In genomic region chr4:6546681-6547447, GRCh38 we compare ENCODE assay signal across 1 cellular context.
TF ChIP-seq lines count a peak whose summit lies in the region.

No MANE protein-coding gene starts in this region.

TF ChIP-seq in HepG2, 621 proteins besides CTCF, POLR2A, EP300 and RAD21 (continued from another document and continues in another):
- TF ChIP-seq, protein P1, sequence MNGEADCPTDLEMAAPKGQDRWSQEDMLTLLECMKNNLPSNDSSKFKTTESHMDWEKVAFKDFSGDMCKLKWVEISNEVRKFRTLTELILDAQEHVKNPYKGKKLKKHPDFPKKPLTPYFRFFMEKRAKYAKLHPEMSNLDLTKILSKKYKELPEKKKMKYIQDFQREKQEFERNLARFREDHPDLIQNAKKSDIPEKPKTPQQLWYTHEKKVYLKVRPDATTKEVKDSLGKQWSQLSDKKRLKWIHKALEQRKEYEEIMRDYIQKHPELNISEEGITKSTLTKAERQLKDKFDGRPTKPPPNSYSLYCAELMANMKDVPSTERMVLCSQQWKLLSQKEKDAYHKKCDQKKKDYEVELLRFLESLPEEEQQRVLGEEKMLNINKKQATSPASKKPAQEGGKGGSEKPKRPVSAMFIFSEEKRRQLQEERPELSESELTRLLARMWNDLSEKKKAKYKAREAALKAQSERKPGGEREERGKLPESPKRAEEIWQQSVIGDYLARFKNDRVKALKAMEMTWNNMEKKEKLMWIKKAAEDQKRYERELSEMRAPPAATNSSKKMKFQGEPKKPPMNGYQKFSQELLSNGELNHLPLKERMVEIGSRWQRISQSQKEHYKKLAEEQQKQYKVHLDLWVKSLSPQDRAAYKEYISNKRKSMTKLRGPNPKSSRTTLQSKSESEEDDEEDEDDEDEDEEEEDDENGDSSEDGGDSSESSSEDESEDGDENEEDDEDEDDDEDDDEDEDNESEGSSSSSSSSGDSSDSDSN (CRISPR knock-in tag; IDR thresholded peaks at IDR 0.05): no peak
- TF ChIP-seq ZNF512B (CRISPR knock-in tag; IDR thresholded peaks at IDR 0.05; ENCODE audit: borderline replicate concordance): no peak
- TF ChIP-seq, protein P2, sequence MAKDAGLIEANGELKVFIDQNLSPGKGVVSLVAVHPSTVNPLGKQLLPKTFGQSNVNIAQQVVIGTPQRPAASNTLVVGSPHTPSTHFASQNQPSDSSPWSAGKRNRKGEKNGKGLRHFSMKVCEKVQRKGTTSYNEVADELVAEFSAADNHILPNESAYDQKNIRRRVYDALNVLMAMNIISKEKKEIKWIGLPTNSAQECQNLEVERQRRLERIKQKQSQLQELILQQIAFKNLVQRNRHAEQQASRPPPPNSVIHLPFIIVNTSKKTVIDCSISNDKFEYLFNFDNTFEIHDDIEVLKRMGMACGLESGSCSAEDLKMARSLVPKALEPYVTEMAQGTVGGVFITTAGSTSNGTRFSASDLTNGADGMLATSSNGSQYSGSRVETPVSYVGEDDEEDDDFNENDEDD (CRISPR knock-in tag; IDR thresholded peaks at IDR 0.05; ENCODE audit: borderline replicate concordance): no peak
- 0 out of 2 replicates have a peak, but pooled peaks have one; percentile 48 for TF ChIP-seq ZNF749 (CRISPR knock-in tag; IDR thresholded peaks at IDR 0.05; ENCODE audit: borderline replicate concordance)
- peak; percentile 79; the same call in 1 of the 2 replicates for TF ChIP-seq ZNF891 (CRISPR knock-in tag; IDR thresholded peaks at IDR 0.05)
- TF ChIP-seq ZNF441 (CRISPR knock-in tag; IDR thresholded peaks at IDR 0.05; ENCODE audit: borderline replicate concordance): peak; percentile 88; the same call in 1 of the 2 replicates
- TF ChIP-seq SNAPC2 (CRISPR knock-in tag; IDR thresholded peaks at IDR 0.05): 0 out of 2 replicates have a peak, but pooled peaks have one; percentile 28
- TF ChIP-seq PRPF4 (IDR thresholded peaks at IDR 0.05; ENCODE audit: low read depth, low read length, poor library complexity, severe bottlenecking): no peak
- no peak for TF ChIP-seq POLR2AphosphoS2 (IDR thresholded peaks at IDR 0.05; ENCODE audit: low read depth, low read length)
- no peak for TF ChIP-seq GTF3A (CRISPR knock-in tag; conservative IDR thresholded peaks at IDR 0.05)
- peak; percentile 93 for TF ChIP-seq SALL1 (CRISPR knock-in tag; IDR thresholded peaks at IDR 0.05)
- no peak for TF ChIP-seq ZMYM3 (CRISPR knock-in tag; IDR thresholded peaks at IDR 0.05)
- TF ChIP-seq TBL1XR1 (IDR thresholded peaks at IDR 0.05; ENCODE audit: borderline replicate concordance, low read length, partially characterized antibody): no peak
- no peak for TF ChIP-seq ZNF224 (CRISPR knock-in tag; IDR thresholded peaks at IDR 0.05)
- TF ChIP-seq, protein P3, sequence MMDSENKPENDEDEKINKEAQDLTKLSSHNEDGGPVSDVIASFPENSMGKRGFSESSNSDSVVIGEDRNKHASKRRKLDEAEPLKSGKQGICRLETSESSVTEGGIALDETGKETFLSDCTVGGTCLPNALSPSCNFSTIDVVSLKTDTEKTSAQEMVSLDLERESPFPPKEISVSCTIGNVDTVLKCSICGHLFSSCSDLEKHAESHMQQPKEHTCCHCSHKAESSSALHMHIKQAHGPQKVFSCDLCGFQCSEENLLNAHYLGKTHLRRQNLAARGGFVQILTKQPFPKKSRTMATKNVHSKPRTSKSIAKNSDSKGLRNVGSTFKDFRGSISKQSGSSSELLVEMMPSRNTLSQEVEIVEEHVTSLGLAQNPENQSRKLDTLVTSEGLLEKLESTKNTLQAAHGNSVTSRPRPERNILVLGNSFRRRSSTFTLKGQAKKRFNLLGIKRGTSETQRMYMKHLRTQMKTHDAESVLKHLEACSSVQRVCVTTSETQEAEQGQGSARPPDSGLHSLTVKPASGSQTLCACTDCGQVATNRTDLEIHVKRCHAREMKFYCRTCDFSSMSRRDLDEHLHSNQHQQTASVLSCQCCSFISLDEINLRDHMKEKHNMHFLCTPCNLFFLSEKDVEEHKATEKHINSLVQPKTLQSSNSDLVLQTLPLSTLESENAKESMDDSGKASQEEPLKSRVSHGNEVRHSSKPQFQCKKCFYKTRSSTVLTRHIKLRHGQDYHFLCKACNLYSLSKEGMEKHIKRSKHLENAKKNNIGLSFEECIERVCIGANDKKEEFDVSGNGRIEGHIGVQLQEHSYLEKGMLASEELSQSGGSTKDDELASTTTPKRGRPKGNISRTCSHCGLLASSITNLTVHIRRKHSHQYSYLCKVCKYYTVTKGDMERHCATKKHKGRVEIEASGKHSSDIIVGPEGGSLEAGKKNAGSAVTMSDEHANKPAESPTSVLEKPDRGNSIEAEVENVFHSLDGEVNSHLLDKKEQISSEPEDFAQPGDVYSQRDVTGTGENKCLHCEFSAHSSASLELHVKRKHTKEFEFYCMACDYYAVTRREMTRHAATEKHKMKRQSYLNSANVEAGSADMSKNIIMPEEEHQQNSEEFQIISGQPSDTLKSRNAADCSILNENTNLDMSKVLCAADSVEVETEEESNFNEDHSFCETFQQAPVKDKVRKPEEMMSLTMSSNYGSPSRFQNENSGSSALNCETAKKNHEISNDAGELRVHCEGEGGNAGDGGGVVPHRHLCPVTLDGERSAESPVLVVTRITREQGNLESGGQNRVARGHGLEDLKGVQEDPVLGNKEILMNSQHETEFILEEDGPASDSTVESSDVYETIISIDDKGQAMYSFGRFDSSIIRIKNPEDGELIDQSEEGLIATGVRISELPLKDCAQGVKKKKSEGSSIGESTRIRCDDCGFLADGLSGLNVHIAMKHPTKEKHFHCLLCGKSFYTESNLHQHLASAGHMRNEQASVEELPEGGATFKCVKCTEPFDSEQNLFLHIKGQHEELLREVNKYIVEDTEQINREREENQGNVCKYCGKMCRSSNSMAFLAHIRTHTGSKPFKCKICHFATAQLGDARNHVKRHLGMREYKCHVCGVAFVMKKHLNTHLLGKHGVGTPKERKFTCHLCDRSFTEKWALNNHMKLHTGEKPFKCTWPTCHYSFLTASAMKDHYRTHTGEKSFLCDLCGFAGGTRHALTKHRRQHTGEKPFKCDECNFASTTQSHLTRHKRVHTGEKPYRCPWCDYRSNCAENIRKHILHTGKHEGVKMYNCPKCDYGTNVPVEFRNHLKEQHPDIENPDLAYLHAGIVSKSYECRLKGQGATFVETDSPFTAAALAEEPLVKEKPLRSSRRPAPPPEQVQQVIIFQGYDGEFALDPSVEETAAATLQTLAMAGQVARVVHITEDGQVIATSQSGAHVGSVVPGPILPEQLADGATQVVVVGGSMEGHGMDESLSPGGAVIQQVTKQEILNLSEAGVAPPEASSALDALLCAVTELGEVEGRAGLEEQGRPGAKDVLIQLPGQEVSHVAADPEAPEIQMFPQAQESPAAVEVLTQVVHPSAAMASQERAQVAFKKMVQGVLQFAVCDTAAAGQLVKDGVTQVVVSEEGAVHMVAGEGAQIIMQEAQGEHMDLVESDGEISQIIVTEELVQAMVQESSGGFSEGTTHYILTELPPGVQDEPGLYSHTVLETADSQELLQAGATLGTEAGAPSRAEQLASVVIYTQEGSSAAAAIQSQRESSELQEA (CRISPR knock-in tag; IDR thresholded peaks at IDR 0.05; ENCODE audit: not compliant biosample characterization): no peak
- peak; percentile 56 for TF ChIP-seq ARID5B (CRISPR knock-in tag; IDR thresholded peaks at IDR 0.05)
- TF ChIP-seq, protein P4, sequence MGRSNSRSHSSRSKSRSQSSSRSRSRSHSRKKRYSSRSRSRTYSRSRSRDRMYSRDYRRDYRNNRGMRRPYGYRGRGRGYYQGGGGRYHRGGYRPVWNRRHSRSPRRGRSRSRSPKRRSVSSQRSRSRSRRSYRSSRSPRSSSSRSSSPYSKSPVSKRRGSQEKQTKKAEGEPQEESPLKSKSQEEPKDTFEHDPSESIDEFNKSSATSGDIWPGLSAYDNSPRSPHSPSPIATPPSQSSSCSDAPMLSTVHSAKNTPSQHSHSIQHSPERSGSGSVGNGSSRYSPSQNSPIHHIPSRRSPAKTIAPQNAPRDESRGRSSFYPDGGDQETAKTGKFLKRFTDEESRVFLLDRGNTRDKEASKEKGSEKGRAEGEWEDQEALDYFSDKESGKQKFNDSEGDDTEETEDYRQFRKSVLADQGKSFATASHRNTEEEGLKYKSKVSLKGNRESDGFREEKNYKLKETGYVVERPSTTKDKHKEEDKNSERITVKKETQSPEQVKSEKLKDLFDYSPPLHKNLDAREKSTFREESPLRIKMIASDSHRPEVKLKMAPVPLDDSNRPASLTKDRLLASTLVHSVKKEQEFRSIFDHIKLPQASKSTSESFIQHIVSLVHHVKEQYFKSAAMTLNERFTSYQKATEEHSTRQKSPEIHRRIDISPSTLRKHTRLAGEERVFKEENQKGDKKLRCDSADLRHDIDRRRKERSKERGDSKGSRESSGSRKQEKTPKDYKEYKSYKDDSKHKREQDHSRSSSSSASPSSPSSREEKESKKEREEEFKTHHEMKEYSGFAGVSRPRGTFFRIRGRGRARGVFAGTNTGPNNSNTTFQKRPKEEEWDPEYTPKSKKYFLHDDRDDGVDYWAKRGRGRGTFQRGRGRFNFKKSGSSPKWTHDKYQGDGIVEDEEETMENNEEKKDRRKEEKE (IDR thresholded peaks at IDR 0.05): no peak
- TF ChIP-seq GATAD1 (CRISPR knock-in tag; IDR thresholded peaks at IDR 0.05): peak; percentile 56; the same call in 1 of the 2 replicates
- TF ChIP-seq ZFP36L1 (CRISPR knock-in tag; IDR thresholded peaks at IDR 0.05): no peak
- TF ChIP-seq ZNF572 (CRISPR knock-in tag; IDR thresholded peaks at IDR 0.05): no peak
- 0 out of 2 replicates have a peak, but pooled peaks have one; percentile 72 for TF ChIP-seq ZFAT (CRISPR knock-in tag; conservative IDR thresholded peaks at IDR 0.05)
- TF ChIP-seq ARHGAP35 (CRISPR knock-in tag; IDR thresholded peaks at IDR 0.05; ENCODE audit: borderline replicate concordance): peak; percentile 77
- no peak for TF ChIP-seq THAP7 (CRISPR knock-in tag; IDR thresholded peaks at IDR 0.05)
- TF ChIP-seq ARNTL (CRISPR knock-in tag; IDR thresholded peaks at IDR 0.05): no peak
- TF ChIP-seq ZNF543 (CRISPR knock-in tag; IDR thresholded peaks at IDR 0.05): peak; percentile 67; the same call in 1 of the 2 replicates
- TF ChIP-seq ZNF232 (CRISPR knock-in tag; IDR thresholded peaks at IDR 0.05; ENCODE audit: borderline replicate concordance): peak; percentile 98; the same call in 1 of the 2 replicates
- no peak for TF ChIP-seq ZNF713 (CRISPR knock-in tag; IDR thresholded peaks at IDR 0.05)
- no peak for TF ChIP-seq ZNF383 (CRISPR knock-in tag; IDR thresholded peaks at IDR 0.05; ENCODE audit: borderline replicate concordance)
- TF ChIP-seq RBAK (CRISPR knock-in tag; IDR thresholded peaks at IDR 0.05): no peak
- no peak for TF ChIP-seq TCF12 (IDR thresholded peaks at IDR 0.05)
- TF ChIP-seq TCF12 (CRISPR knock-in tag; IDR thresholded peaks at IDR 0.05): no peak
- no peak for TF ChIP-seq HDAC6 (IDR thresholded peaks at IDR 0.05; ENCODE audit: low read depth, low read length)
- TF ChIP-seq TEF (CRISPR knock-in tag; IDR thresholded peaks at IDR 0.05): peak; percentile 94
